ENCODE assay signal across 2 cellular contexts in genomic region chr19:35899547-35900214, GRCh38.
TF ChIP-seq lines count a peak whose summit lies in the region.

No MANE protein-coding gene starts in this region.

TF ChIP-seq in A549, 52 proteins besides CTCF, POLR2A, EP300 and RAD21:
- TF ChIP-seq TP53 (CRISPR knock-in tag; IDR thresholded peaks at IDR 0.05) (no peak), CBX2 (IDR thresholded peaks at IDR 0.05; ENCODE audit: borderline replicate concordance, low read depth) (no peak), BCL3 (IDR thresholded peaks at IDR 0.05) (peak; percentile 37; the same call in 1 of the 3 replicates), SMC3 (IDR thresholded peaks at IDR 0.05) (no peak; the same call in 2 of the 3 replicates), MAZ (IDR thresholded peaks at IDR 0.05; ENCODE audit: borderline replicate concordance, low read depth, low read length) (0 out of 2 replicates have a peak, but pooled peaks have one; percentile 61), CEBPB (IDR thresholded peaks at IDR 0.05) (peak in 1 of 2 experiments; percentile 46; a peak in 2 of 4 replicates), MYC (IDR thresholded peaks at IDR 0.05; ENCODE audit: borderline replicate concordance, low read length) (peak; percentile 4), JUN (IDR thresholded peaks at IDR 0.05) (peak in 1 of 2 experiments; percentile 80; a peak in 3 of 5 replicates), CHD2 (IDR thresholded peaks at IDR 0.05; ENCODE audit: low read length, partially characterized antibody) (peak; percentile 58)
- TF ChIP-seq, protein P1, sequence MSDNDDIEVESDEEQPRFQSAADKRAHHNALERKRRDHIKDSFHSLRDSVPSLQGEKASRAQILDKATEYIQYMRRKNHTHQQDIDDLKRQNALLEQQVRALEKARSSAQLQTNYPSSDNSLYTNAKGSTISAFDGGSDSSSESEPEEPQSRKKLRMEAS (IDR thresholded peaks at IDR 0.05): peak; percentile 88
- TF ChIP-seq, protein P2, sequence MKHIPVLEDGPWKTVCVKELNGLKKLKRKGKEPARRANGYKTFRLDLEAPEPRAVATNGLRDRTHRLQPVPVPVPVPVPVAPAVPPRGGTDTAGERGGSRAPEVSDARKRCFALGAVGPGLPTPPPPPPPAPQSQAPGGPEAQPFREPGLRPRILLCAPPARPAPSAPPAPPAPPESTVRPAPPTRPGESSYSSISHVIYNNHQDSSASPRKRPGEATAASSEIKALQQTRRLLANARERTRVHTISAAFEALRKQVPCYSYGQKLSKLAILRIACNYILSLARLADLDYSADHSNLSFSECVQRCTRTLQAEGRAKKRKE (CRISPR knock-in tag; IDR thresholded peaks at IDR 0.05; ENCODE audit: low read depth): 0 out of 2 replicates have a peak, but pooled peaks have one; percentile 11
- TF ChIP-seq, protein P3, sequence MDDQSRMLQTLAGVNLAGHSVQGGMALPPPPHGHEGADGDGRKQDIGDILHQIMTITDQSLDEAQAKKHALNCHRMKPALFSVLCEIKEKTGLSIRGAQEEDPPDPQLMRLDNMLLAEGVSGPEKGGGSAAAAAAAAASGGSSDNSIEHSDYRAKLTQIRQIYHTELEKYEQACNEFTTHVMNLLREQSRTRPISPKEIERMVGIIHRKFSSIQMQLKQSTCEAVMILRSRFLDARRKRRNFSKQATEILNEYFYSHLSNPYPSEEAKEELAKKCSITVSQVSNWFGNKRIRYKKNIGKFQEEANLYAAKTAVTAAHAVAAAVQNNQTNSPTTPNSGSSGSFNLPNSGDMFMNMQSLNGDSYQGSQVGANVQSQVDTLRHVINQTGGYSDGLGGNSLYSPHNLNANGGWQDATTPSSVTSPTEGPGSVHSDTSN (IDR thresholded peaks at IDR 0.05): peak; percentile 72; the same call in 1 of the 2 replicates

TF ChIP-seq in HepG2, 621 proteins besides CTCF, POLR2A, EP300 and RAD21 (continues in another document):
- TF ChIP-seq POLR2AphosphoS5 (IDR thresholded peaks at IDR 0.05; ENCODE audit: low read depth, low read length) (peak; percentile 46), KAT8 (CRISPR knock-in tag; IDR thresholded peaks at IDR 0.05) (peak; percentile 54; the same call in 1 of the 2 replicates), KMT2B (CRISPR knock-in tag; IDR thresholded peaks at IDR 0.05) (0 out of 2 replicates have a peak, but pooled peaks have one; percentile 5), HDAC1 (CRISPR knock-in tag; IDR thresholded peaks at IDR 0.05) (peak; percentile 41), ZNF343 (CRISPR knock-in tag; IDR thresholded peaks at IDR 0.05) (0 out of 2 replicates have a peak, but pooled peaks have one; percentile 36), GATA4 (IDR thresholded peaks at IDR 0.05; ENCODE audit: borderline replicate concordance, low read depth) (0 out of 2 replicates have a peak, but pooled peaks have one; percentile 18), HOXA3 (CRISPR knock-in tag; IDR thresholded peaks at IDR 0.05) (peak; percentile 68), ZNF276 (CRISPR knock-in tag; IDR thresholded peaks at IDR 0.05; ENCODE audit: low read depth) (no peak), MATR3 (CRISPR knock-in tag; IDR thresholded peaks at IDR 0.05) (no peak), THAP7 (CRISPR knock-in tag; IDR thresholded peaks at IDR 0.05) (no peak), ZNF512B (CRISPR knock-in tag; IDR thresholded peaks at IDR 0.05; ENCODE audit: borderline replicate concordance) (no peak), RXRA (CRISPR knock-in tag; IDR thresholded peaks at IDR 0.05) (peak; percentile 14; the same call in 1 of the 2 replicates), ZNF746 (CRISPR knock-in tag; IDR thresholded peaks at IDR 0.05) (no peak), FOSL2 (CRISPR knock-in tag; IDR thresholded peaks at IDR 0.05) (0 out of 2 replicates have a peak, but pooled peaks have one; percentile 18), SPEN (CRISPR knock-in tag; IDR thresholded peaks at IDR 0.05; ENCODE audit: low read depth) (peak; percentile 28; the same call in 1 of the 2 replicates), ZNF687 (CRISPR knock-in tag; IDR thresholded peaks at IDR 0.05) (peak; percentile 68), PHF8 (CRISPR knock-in tag; IDR thresholded peaks at IDR 0.05) (peak; percentile 70)
- TF ChIP-seq, protein P4, sequence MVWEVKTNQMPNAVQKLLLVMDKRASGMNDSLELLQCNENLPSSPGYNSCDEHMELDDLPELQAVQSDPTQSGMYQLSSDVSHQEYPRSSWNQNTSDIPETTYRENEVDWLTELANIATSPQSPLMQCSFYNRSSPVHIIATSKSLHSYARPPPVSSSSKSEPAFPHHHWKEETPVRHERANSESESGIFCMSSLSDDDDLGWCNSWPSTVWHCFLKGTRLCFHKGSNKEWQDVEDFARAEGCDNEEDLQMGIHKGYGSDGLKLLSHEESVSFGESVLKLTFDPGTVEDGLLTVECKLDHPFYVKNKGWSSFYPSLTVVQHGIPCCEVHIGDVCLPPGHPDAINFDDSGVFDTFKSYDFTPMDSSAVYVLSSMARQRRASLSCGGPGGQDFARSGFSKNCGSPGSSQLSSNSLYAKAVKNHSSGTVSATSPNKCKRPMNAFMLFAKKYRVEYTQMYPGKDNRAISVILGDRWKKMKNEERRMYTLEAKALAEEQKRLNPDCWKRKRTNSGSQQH (CRISPR knock-in tag; IDR thresholded peaks at IDR 0.05; ENCODE audit: low read depth): no peak
- TF ChIP-seq, protein P5, sequence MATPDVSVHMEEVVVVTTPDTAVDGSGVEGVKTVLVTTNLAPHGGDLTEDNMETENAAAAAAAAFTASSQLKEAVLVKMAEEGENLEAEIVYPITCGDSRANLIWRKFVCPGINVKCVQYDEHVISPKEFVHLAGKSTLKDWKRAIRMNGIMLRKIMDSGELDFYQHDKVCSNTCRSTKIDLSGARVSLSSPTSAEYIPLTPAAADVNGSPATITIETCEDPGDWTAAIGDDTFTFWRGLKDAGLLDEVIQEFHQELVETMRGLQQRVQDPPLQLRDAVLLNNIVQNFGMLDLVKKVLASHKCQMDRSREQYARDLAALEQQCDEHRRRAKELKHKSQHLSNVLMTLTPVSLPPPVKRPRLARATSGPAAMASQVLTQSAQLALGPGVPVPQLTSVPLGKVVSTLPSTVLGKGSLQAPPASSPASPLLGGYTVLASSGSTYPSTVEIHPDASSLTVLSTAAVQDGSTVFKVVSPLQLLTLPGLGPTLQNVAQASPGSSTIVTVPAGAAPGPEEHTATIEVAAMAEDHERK (CRISPR knock-in tag; IDR thresholded peaks at IDR 0.05; ENCODE audit: low read depth): peak; percentile 88
- TF ChIP-seq, protein P6, sequence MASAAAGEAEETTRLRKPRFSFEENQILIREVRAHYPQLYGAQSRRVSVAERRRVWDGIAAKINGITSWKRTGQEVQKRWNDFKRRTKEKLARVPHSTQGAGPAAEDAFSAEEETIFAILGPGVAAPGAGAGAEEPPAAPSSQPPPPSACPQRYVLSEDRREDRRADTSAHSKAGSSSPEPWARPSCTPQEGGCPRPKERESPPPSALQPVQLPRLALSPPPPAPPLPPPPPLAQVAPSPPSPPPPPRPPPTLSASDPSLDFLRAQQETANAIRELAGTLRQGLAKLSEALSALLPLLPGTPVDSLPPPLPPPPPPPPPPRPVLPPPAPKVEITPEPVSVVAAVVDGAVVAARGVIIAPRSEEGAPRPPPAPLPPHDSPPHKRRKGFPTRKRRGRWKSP (CRISPR knock-in tag; IDR thresholded peaks at IDR 0.05): no peak
- TF ChIP-seq, protein P7, sequence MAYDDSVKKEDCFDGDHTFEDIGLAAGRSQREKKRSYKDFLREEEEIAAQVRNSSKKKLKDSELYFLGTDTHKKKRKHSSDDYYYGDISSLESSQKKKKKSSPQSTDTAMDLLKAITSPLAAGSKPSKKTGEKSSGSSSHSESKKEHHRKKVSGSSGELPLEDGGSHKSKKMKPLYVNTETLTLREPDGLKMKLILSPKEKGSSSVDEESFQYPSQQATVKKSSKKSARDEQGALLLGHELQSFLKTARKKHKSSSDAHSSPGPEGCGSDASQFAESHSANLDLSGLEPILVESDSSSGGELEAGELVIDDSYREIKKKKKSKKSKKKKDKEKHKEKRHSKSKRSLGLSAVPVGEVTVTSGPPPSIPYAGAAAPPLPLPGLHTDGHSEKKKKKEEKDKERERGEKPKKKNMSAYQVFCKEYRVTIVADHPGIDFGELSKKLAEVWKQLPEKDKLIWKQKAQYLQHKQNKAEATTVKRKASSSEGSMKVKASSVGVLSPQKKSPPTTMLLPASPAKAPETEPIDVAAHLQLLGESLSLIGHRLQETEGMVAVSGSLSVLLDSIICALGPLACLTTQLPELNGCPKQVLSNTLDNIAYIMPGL (CRISPR knock-in tag; IDR thresholded peaks at IDR 0.05; ENCODE audit: borderline replicate concordance in 1 of 2, low read depth in 1 of 2): peak in 1 of 2 experiments; percentile 59; a peak in 1 of 4 replicates
- TF ChIP-seq, protein P1 (IDR thresholded peaks at IDR 0.05): peak; percentile 27; the same call in 1 of the 2 replicates
